9 cellular contexts compared by ENCODE assay signal in the genomic region with DNA sequence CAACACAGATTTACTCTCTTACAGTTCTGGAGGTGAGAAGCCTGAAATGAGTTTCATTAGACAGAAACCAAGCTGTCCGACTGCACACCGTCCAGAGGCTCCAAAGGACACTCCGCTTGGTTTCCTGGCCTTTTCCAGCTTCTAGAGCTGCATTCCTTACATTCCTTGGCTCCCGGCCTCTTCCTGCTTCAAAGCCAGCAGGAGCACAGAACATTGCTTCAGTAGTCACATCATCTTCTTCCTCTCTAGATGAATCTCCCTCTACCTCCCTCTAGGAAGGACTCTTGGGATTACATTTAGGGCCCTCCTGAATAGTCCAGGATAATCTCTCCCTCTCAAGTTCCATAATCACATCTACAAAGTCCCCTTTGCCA.
A peak's percentile ranks its signal among the peaks of the same experiment; 100 is the strongest.
DNase-seq lines count a peak whose midpoint lies in the region; ATAC-seq, FAIRE-seq and TF ChIP-seq lines count a peak whose summit lies in the region.
"Had no signal": no experiment of that assay in that cellular context is flagged by ENCODE, and none has a peak within 500 bp of the region (broad histone marks: within the 10 kb centered on the region; RNA-seq: fewer than 3 reads in every experiment).

No MANE protein-coding gene starts in this region.

- peak overlapping the region; percentile 77 for H3K4me2 ChIP-seq in astrocyte (ENCODE audit: low read length)
- H3K4me2 ChIP-seq: BLaER1 had no signal

- CTCF ChIA-PET in MCF 10A (lab: Yijun Ruan, JAX): interaction anchor here (0.7 to 1.5 kb wide), 2 partner anchors 165 to 809 kb away, joined by 4 read pairs; no protein-coding TSS in a partner anchor

- H3K9me3 Mint-ChIP-seq in MCF 10A (ENCODE audit: unreplicated experiment): peaks cover 7% of the 10 kb centered on the region
- H3K9me3 Mint-ChIP-seq in astrocyte (ENCODE audit: unreplicated experiment): peaks cover 11% of the 10 kb centered on the region
- H3K9me3 Mint-ChIP-seq in type B pancreatic cell: no peaks in the 10 kb centered on the region

- no TSS peak for BruUV-seq in MCF 10A (replicated peaks; lab: Mats Ljungman, UMichigan)

- POLR2A ChIA-PET in MCF 10A (lab: Yijun Ruan, JAX): no interaction called here

- TF ChIP-seq POLR2A in breast epithelium (IDR thresholded peaks at IDR 0.05): no peak

- H3K27ac ChIP-seq in breast epithelium: no peak overlapping the region
- H3K27ac ChIP-seq in astrocyte (ENCODE audit: low read depth, low read length): peak overlapping the region; percentile 59
- H3K27ac ChIP-seq: BLaER1 had no signal

- peak; percentile 92 for FAIRE-seq in astrocyte (lab: Jason Lieb, UNC)

- intact Hi-C loops in MCF 10A (cut with micrococcal nuclease): no loop called here
- intact Hi-C loops in breast epithelium (cut with DNase I; ENCODE audit: low total_unique reads): no loop called here

- H3K4me1 Mint-ChIP-seq in MCF 10A (ENCODE audit: insufficient read depth, unreplicated experiment) (peaks cover 7% of the 10 kb centered on the region), astrocyte (ENCODE audit: low read depth, unreplicated experiment) (peaks cover 28% of the 10 kb centered on the region), type B pancreatic cell (ENCODE audit: unreplicated experiment) (peaks cover 10% of the 10 kb centered on the region)

- no peaks in the 10 kb centered on the region for H3K27me3 ChIP-seq in breast epithelium
- H3K27me3 ChIP-seq in astrocyte (ENCODE audit: insufficient read depth, low read length): no peaks in the 10 kb centered on the region
- H3K27me3 ChIP-seq: BLaER1 had no signal

- H2AFZ ChIP-seq in astrocyte (ENCODE audit: low read depth, low read length): peak overlapping the region; percentile 40

- H3K27me3 Mint-ChIP-seq in MCF 10A (ENCODE audit: insufficient read depth, unreplicated experiment): no peaks in the 10 kb centered on the region
- H3K27me3 Mint-ChIP-seq in astrocyte (ENCODE audit: low read depth, unreplicated experiment): no peaks in the 10 kb centered on the region
- H3K27me3 Mint-ChIP-seq in type B pancreatic cell: no peaks in the 10 kb centered on the region

- no peak overlapping the region for H3K4me3 Mint-ChIP-seq in MCF 10A (ENCODE audit: unreplicated experiment)
- peak overlapping the region; percentile 7 for H3K4me3 Mint-ChIP-seq in astrocyte (ENCODE audit: unreplicated experiment)
- H3K4me3 Mint-ChIP-seq in type B pancreatic cell: no peak overlapping the region

- TF ChIP-seq CTCF in MCF 10A (IDR thresholded peaks at IDR 0.05; ENCODE audit: unreplicated experiment) (no peak), breast epithelium (IDR thresholded peaks at IDR 0.05) (peak in 1 of 3 donors; percentile 10), astrocyte (IDR thresholded peaks at IDR 0.05; ENCODE audit: insufficient read depth, low read depth, low read length) (peak; percentile 47), type B pancreatic cell (conservative IDR thresholded peaks at IDR 0.05) (peak; percentile 31)

- DNase-seq in MCF 10A (ENCODE audit: unreplicated experiment) (peak; percentile 83), breast epithelium (ENCODE audit: low spot score in 2 of 2) (no peak), astrocyte (ENCODE audit: low read depth) (peak; percentile 93), iPS-NIHi11 (ENCODE audit: low spot score) (peak; percentile 60), type B pancreatic cell (ENCODE audit: extremely low spot score, unreplicated experiment) (no peak), NCI-H446 treated with DMSO at 0.1 percent for 48 hours (lab: John Stamatoyannopoulos, UW) (no peak)

- H4K20me1 ChIP-seq in astrocyte (ENCODE audit: insufficient read depth, low read length): no peaks in the 10 kb centered on the region
- H4K20me1 ChIP-seq: BLaER1 had no signal

- peak overlapping the region; percentile 74 for H3K27ac Mint-ChIP-seq in MCF 10A (ENCODE audit: low read depth, unreplicated experiment)
- H3K27ac Mint-ChIP-seq in astrocyte (ENCODE audit: unreplicated experiment): peak overlapping the region; percentile 66
- no peak overlapping the region for H3K27ac Mint-ChIP-seq in type B pancreatic cell

- H3K9ac ChIP-seq in astrocyte (ENCODE audit: low read length): no peak overlapping the region
- H3K9ac ChIP-seq: BLaER1 had no signal

- H3K36me3 ChIP-seq in breast epithelium: no peaks in the 10 kb centered on the region
- no peaks in the 10 kb centered on the region for H3K36me3 ChIP-seq in astrocyte (ENCODE audit: insufficient read depth, low read length)
- H3K36me3 ChIP-seq: BLaER1 had no signal

- no peak overlapping the region for H3K4me3 ChIP-seq in breast epithelium
- peak overlapping the region; percentile 18 for H3K4me3 ChIP-seq in astrocyte (ENCODE audit: insufficient read depth, low read depth, low read length)
- H3K4me3 ChIP-seq: BLaER1 had no signal

- ATAC-seq in HG03378 (IDR thresholded peaks at IDR 0.05; ENCODE audit: unreplicated experiment) (no peak), HG03521 (IDR thresholded peaks at IDR 0.05; ENCODE audit: unreplicated experiment) (no peak)

- H3K79me2 ChIP-seq in astrocyte (ENCODE audit: insufficient read depth, low read length): no peaks in the 10 kb centered on the region

- H3K9me3 ChIP-seq in breast epithelium: no peaks in the 10 kb centered on the region
- peaks cover 3% of the 10 kb centered on the region for H3K9me3 ChIP-seq in astrocyte (ENCODE audit: insufficient read depth, low read depth, low read length)

- H3K4me1 ChIP-seq in breast epithelium (no peaks in the 10 kb centered on the region), astrocyte (ENCODE audit: insufficient read depth, low read length) (peaks cover 7% of the 10 kb centered on the region)

- H3K36me3 Mint-ChIP-seq in MCF 10A (ENCODE audit: insufficient read depth, unreplicated experiment): no peaks in the 10 kb centered on the region
- H3K36me3 Mint-ChIP-seq in astrocyte (ENCODE audit: low read depth, unreplicated experiment): no peaks in the 10 kb centered on the region
- no peaks in the 10 kb centered on the region for H3K36me3 Mint-ChIP-seq in type B pancreatic cell

Comparison
In these comparisons a context has a peak if more than half of its experiments do, and no peak if none do; other contexts are left out.
1. DNase-seq: peak in MCF 10A (single experiment), astrocyte (single experiment) and iPS-NIHi11 (single experiment); none in breast epithelium (0 of 2), type B pancreatic cell (single experiment) and NCI-H446 treated with DMSO at 0.1 percent for 48 hours (single experiment).